ENCODE assay signal across 6 cellular contexts in genomic region chr20:19720991-19721390, GRCh38. TPM values are rescaled to one million over a fixed set of nuclear protein-coding genes. Genes with fewer than 3 reads are reported as not detected.
"Had no signal": no experiment of that assay in that cellular context is flagged by ENCODE, and none has a peak within 500 bp of the region (broad histone marks: within the 10 kb centered on the region; RNA-seq: fewer than 3 reads in every experiment).

No MANE protein-coding gene starts in this region.

- ATAC-seq: GM23338, HCT116, K562 had no signal

- H3K36me3 ChIP-seq: HAP-1 had no signal

- H3K4me1 ChIP-seq: HAP-1 had no signal

- DNase-seq: HFFc6, IMR-90 had no signal

- H3K27ac Mint-ChIP-seq: GM23338, HFFc6 had no signal

- H3K4me3 ChIP-seq: GM23338, HAP-1, K562 had no signal

- H3K4me3 Mint-ChIP-seq: GM23338, HFFc6 had no signal

- H3K4me1 Mint-ChIP-seq: GM23338 had no signal

- H3K9me3 ChIP-seq: HAP-1 had no signal

RNA-seq across cellular contexts. Expression of gene RIN2, which starts 37.1 kb away (rescaled TPM):
- polyA plus RNA-seq: K562 had no signal
